ENCODE assay signal across 8 cellular contexts in genomic region chr6:296151-297122, GRCh38. TPM values are rescaled to one million over a fixed set of nuclear protein-coding genes. Genes with fewer than 3 reads are reported as not detected.
DNase-seq lines count a peak whose midpoint lies in the region; ATAC-seq and TF ChIP-seq lines count a peak whose summit lies in the region.

No MANE protein-coding gene starts in this region.

- H3K4me3 ChIP-seq in GM08714 (ENCODE audit: low read length) (peak overlapping the region; percentile 27), RWPE2 (ENCODE audit: severe bottlenecking) (no peak overlapping the region), ovary (no peak overlapping the region)

- no peak for DNase-seq in RWPE2 (ENCODE audit: low spot score)
- peak in 1 of 2 experiments; percentile 36 for DNase-seq in mesothelial cell of epicardium (ENCODE audit: low spot score in 2 of 2, unreplicated experiment in 2 of 2)
- DNase-seq in AML-193 (lab: John Stamatoyannopoulos, UW): no peak
- no peak for DNase-seq in ovary
- DNase-seq in HuH-7 (ENCODE audit: low spot score): no peak
- no peak for DNase-seq in midbrain (lab: John Stamatoyannopoulos, UW)

- H3K36me3 ChIP-seq in RWPE2 (ENCODE audit: low read depth): no peaks in the 10 kb centered on the region
- H3K36me3 ChIP-seq in ovary: no peaks in the 10 kb centered on the region

- WGBS in ovary, 3 donors: 54 to 59% (median 59%) methylated on average over 9 of the region's 9 CpGs

- H3K27ac ChIP-seq in RWPE2 (ENCODE audit: poor library complexity, severe bottlenecking) (no peak overlapping the region), ovary (no peak overlapping the region)

- peak; percentile 18 for ATAC-seq in GM21576 (IDR thresholded peaks at IDR 0.05; ENCODE audit: unreplicated experiment)
- no peak for ATAC-seq in RWPE2 (ENCODE audit: low read depth)

- no peak overlapping the region for H3K27ac Mint-ChIP-seq in mesothelial cell of epicardium

- H3K9me3 ChIP-seq in RWPE2 (ENCODE audit: severe bottlenecking) (no peaks in the 10 kb centered on the region), ovary (no peaks in the 10 kb centered on the region)

- H3K4me1 Mint-ChIP-seq in mesothelial cell of epicardium: peaks cover 8% of the 10 kb centered on the region

- H3K4me1 ChIP-seq in RWPE2 (ENCODE audit: insufficient read depth, poor library complexity, severe bottlenecking) (peaks cover 3% of the 10 kb centered on the region), ovary (ENCODE audit: insufficient read depth) (no peaks in the 10 kb centered on the region)

- peaks cover 14% of the 10 kb centered on the region for H3K9me3 Mint-ChIP-seq in mesothelial cell of epicardium

- intact Hi-C loops in ovary (cut with DNase I): no loop called here

- no peak for TF ChIP-seq EP300 in ovary (IDR thresholded peaks at IDR 0.05)

- H3K27me3 ChIP-seq in RWPE2 (ENCODE audit: insufficient read depth, poor library complexity, severe bottlenecking) (no peaks in the 10 kb centered on the region), ovary (no peaks in the 10 kb centered on the region)

- TF ChIP-seq CTCF in RWPE2 (IDR thresholded peaks at IDR 0.05; ENCODE audit: poor library complexity, severe bottlenecking): peak; percentile 25
- peak; percentile 1 for TF ChIP-seq CTCF in mesothelial cell of epicardium (IDR thresholded peaks at IDR 0.05; ENCODE audit: unreplicated experiment)
- no peak for TF ChIP-seq CTCF in ovary (IDR thresholded peaks at IDR 0.05)

- H3K4me3 Mint-ChIP-seq in mesothelial cell of epicardium: no peak overlapping the region

- H3K27me3 Mint-ChIP-seq in mesothelial cell of epicardium (ENCODE audit: low read depth): no peaks in the 10 kb centered on the region

- TF ChIP-seq POLR2A in ovary (IDR thresholded peaks at IDR 0.05): no peak

- H3K36me3 Mint-ChIP-seq in mesothelial cell of epicardium: no peaks in the 10 kb centered on the region

RNA-seq across cellular contexts. Expression of gene DUSP22, which starts 4.2 kb away (rescaled TPM):
- 29.9 to 32.0 TPM (median 30.9 TPM) in 3 replicates for total RNA-seq in mesothelial cell of epicardium
- total RNA-seq in ovary: 10 to 100 TPM; 25.3 to 35.0 (median 29.3) TPM
- polyA plus RNA-seq in ovary: 10 to 100 TPM; 24.7 to 29.7 TPM

Comparison
In these comparisons a context has a peak if more than half of its experiments do, and no peak if none do; other contexts are left out.
1. CTCF ChIP-seq: peak in RWPE2 (single experiment) and mesothelial cell of epicardium (single experiment); none in ovary (0 of 3).